Comparison of ENCODE assay signal across 27 cellular contexts in genomic region chr14:71175491-71175890, GRCh38.
DNase-seq lines count a peak whose midpoint lies in the region; ATAC-seq, FAIRE-seq and TF ChIP-seq lines count a peak whose summit lies in the region.
"Had no signal": no experiment of that assay in that cellular context is flagged by ENCODE, and none has a peak within 500 bp of the region (broad histone marks: within the 10 kb centered on the region; RNA-seq: fewer than 3 reads in every experiment).

No MANE protein-coding gene starts in this region.

- H3K9me3 ChIP-seq in breast epithelium: no peaks in the 10 kb centered on the region
- H3K9me3 ChIP-seq in HepG2 (ENCODE audit: low read length): no peaks in the 10 kb centered on the region
- H3K9me3 ChIP-seq: Peyer's patch, psoas muscle, uterus had no signal

- no peak overlapping the region for H3K9ac ChIP-seq in HepG2 (ENCODE audit: insufficient read depth, low read depth, low read length)

- no peaks in the 10 kb centered on the region for H3K9me3 Mint-ChIP-seq in activated naive CD8-positive, alpha-beta T cell treated with anti-CD3 and anti-CD28 coated beads, Interleukin-2, amount 50 U/mL, for 24 hours
- H3K9me3 Mint-ChIP-seq: CD14-positive monocyte; T-helper 1 cell treated with Interleukin-12 subunit alpha and Interleukin-12 subunit beta and Interleukin-4 antibody, amounts not matched to agents 30 μg/mL and 1 μg/mL, for 36 hours had no signal

- 4% methylated on average over 3 of the region's 3 CpGs for WGBS in HepG2 (ENCODE audit: low lambda C conversion rate)

- no peak for TF ChIP-seq RAD21 in HepG2 (CRISPR knock-in tag; IDR thresholded peaks at IDR 0.05)

- H4K20me1 ChIP-seq in HepG2 (ENCODE audit: insufficient read depth, low read length): no peaks in the 10 kb centered on the region

- H3K4me1 Mint-ChIP-seq in activated naive CD8-positive, alpha-beta T cell treated with anti-CD3 and anti-CD28 coated beads, Interleukin-2, amount 50 U/mL, for 24 hours: no peaks in the 10 kb centered on the region
- H3K4me1 Mint-ChIP-seq: CD14-positive monocyte had no signal

- no peaks in the 10 kb centered on the region for H3K27me3 ChIP-seq in breast epithelium
- H3K27me3 ChIP-seq in HepG2 (ENCODE audit: control insufficient read depth in 1 of 2, insufficient read depth in 2 of 2, low read length in 2 of 2): peaks cover 0 to 2% of the 10 kb centered on the region in 2 experiments; a peak in 1 of 5 replicates
- H3K27me3 ChIP-seq: Peyer's patch, uterus had no signal

- H3K27ac Mint-ChIP-seq in activated naive CD8-positive, alpha-beta T cell treated with anti-CD3 and anti-CD28 coated beads, Interleukin-2, amount 50 U/mL, for 24 hours: no peak overlapping the region
- H3K27ac Mint-ChIP-seq: CD14-positive monocyte; T-helper 1 cell treated with Interleukin-12 subunit alpha and Interleukin-12 subunit beta and Interleukin-4 antibody, amounts not matched to agents 30 μg/mL and 1 μg/mL, for 36 hours had no signal

- H2AFZ ChIP-seq in HepG2 (ENCODE audit: low read length): no peak overlapping the region

- H3K79me2 ChIP-seq in HepG2 (ENCODE audit: insufficient read depth, low read length): no peaks in the 10 kb centered on the region

- H3K27me3 Mint-ChIP-seq in activated naive CD8-positive, alpha-beta T cell treated with anti-CD3 and anti-CD28 coated beads, Interleukin-2, amount 50 U/mL, for 24 hours: no peaks in the 10 kb centered on the region

- POLR2A ChIA-PET in HepG2 (lab: Yijun Ruan, JAX): no interaction called here

- FAIRE-seq in HepG2 (lab: Jason Lieb, UNC): no peak
- FAIRE-seq: G401.6, GM19239, K562 had no signal

- H3K36me3 ChIP-seq in breast epithelium (no peaks in the 10 kb centered on the region), HepG2 (replicated peaks in 1 of 2; ENCODE audit: control insufficient read depth in 1 of 2, insufficient read depth in 2 of 2, low read length in 2 of 2) (no peaks in the 10 kb centered on the region)
- H3K36me3 ChIP-seq: Peyer's patch, uterus had no signal

- intact Hi-C loops in breast epithelium (cut with DNase I; ENCODE audit: low total_unique reads): no loop called here
- intact Hi-C loops in HepG2 (cut with micrococcal nuclease; ENCODE audit: unreplicated experiment): no loop called here

- TF ChIP-seq CTCF in breast epithelium (IDR thresholded peaks at IDR 0.05) (no peak), HepG2 (CRISPR knock-in tag; IDR thresholded peaks at IDR 0.05) (no peak)

- in situ Hi-C loops in HepG2 (cut with HindIII; ENCODE audit: extremely low pct_ligation_motif_present, low pct_unique_long_range_greater_than_20kb): no loop called here

- BruUV-seq in HepG2 (replicated peaks; lab: Mats Ljungman, UMichigan): no TSS peak

- no peak overlapping the region for H3K4me3 Mint-ChIP-seq in activated naive CD8-positive, alpha-beta T cell treated with anti-CD3 and anti-CD28 coated beads, Interleukin-2, amount 50 U/mL, for 24 hours
- H3K4me3 Mint-ChIP-seq: CD14-positive monocyte; T-helper 1 cell treated with Interleukin-12 subunit alpha and Interleukin-12 subunit beta and Interleukin-4 antibody, amounts not matched to agents 30 μg/mL and 1 μg/mL, for 36 hours had no signal

- no peak for TF ChIP-seq POLR2A in breast epithelium (IDR thresholded peaks at IDR 0.05)
- TF ChIP-seq POLR2A in HepG2 (IDR thresholded peaks at IDR 0.05; ENCODE audit: insufficient read depth in 1 of 2, low read depth in 2 of 2, low read length in 2 of 2): no peak

- TF ChIP-seq EP300 in HepG2 (IDR thresholded peaks at IDR 0.05; ENCODE audit: low read depth in 2 of 2, low read length in 2 of 2) (no peak), HepG2 (CRISPR knock-in tag; IDR thresholded peaks at IDR 0.05; ENCODE audit: borderline replicate concordance) (no peak)

- peak; percentile 55; the same call in 2 of the 3 replicates for ATAC-seq in HepG2
- no peak for ATAC-seq in GM19452 (IDR thresholded peaks at IDR 0.05; ENCODE audit: unreplicated experiment)
- ATAC-seq in activated naive CD8-positive, alpha-beta T cell treated with anti-CD3 and anti-CD28 coated beads, Interleukin-2, amount 50 U/mL, for 24 hours: no peak
- ATAC-seq: HCT116, K562, psoas muscle had no signal

- H3K4me1 ChIP-seq in breast epithelium (no peaks in the 10 kb centered on the region), HepG2 (ENCODE audit: insufficient read depth, low read length) (peaks cover 8% of the 10 kb centered on the region; the same call in 1 of the 2 replicates)
- H3K4me1 ChIP-seq: Peyer's patch, psoas muscle, uterus had no signal

- DNase-seq in HT-29 (ENCODE audit: low spot score) (peak; percentile 34), breast epithelium (ENCODE audit: low spot score in 2 of 2) (peak; percentile 59 to 79), HepG2 (ENCODE audit: low spot score) (no peak), ureter (ENCODE audit: low spot score) (peak; percentile 49), islet precursor cell (no peak)
- DNase-seq in activated naive CD8-positive, alpha-beta T cell treated with anti-CD3 and anti-CD28 coated beads, Interleukin-2, amount 50 U/mL, for 24 hours: no peak
- DNase-seq: activated CD4-positive, alpha-beta T cell treated with anti-CD3 and anti-CD28 coated beads for 1 hour; activated gamma-delta T cell; activated T-cell treated with anti-CD3 and anti-CD28 coated beads, Interleukin-2, amount 50 U/mL, for 1 hour; DMS 273 treated with DMSO at 0.1 percent for 48 hours; effector CD8-positive, alpha-beta T cell; foreskin melanocyte; hypothalamus; NCI-H1436; NCI-H524; NK-92 treated with Interleukin-12 subunit alpha and Interleukin-12 subunit beta, amount 100 ng/mL, for 24 hours; Peyer's patch; psoas muscle; uterus had no signal

- H3K36me3 Mint-ChIP-seq in activated naive CD8-positive, alpha-beta T cell treated with anti-CD3 and anti-CD28 coated beads, Interleukin-2, amount 50 U/mL, for 24 hours (ENCODE audit: low read depth): no peaks in the 10 kb centered on the region

- H3K27ac ChIP-seq in breast epithelium: peak overlapping the region; percentile 55 to 59
- H3K27ac ChIP-seq in HepG2 (ENCODE audit: extremely low read length, insufficient read depth, low read length): no peak overlapping the region
- H3K27ac ChIP-seq: Peyer's patch, psoas muscle, uterus had no signal

- H3K4me2 ChIP-seq in HepG2 (ENCODE audit: low read depth, low read length): no peak overlapping the region

- CTCF ChIA-PET in HepG2 (lab: Yijun Ruan, JAX; ENCODE audit: low intra/inter-chr PET ratio, low total read pairs): no interaction called here

- H3K4me3 ChIP-seq in breast epithelium (no peak overlapping the region), HepG2 (replicated peaks in 1 of 3; ENCODE audit: insufficient read depth in 1 of 3, low read depth in 2 of 3, low read length in 3 of 3) (no peak overlapping the region)
- H3K4me3 ChIP-seq: K562, lung, Peyer's patch, psoas muscle, uterus had no signal

TF ChIP-seq in HepG2, 621 proteins besides CTCF, POLR2A, EP300 and RAD21:
- TF ChIP-seq ZHX2 (IDR thresholded peaks at IDR 0.05; ENCODE audit: low read depth) (no peak), ZHX2 (CRISPR knock-in tag; IDR thresholded peaks at IDR 0.05; ENCODE audit: borderline replicate concordance) (no peak), ETV5 (CRISPR knock-in tag; IDR thresholded peaks at IDR 0.05; ENCODE audit: borderline replicate concordance) (peak; percentile 34; the same call in 1 of the 2 replicates), ZSCAN31 (CRISPR knock-in tag; IDR thresholded peaks at IDR 0.05; ENCODE audit: low read depth) (no peak), TFAP4 (IDR thresholded peaks at IDR 0.05; ENCODE audit: borderline replicate concordance, low read depth) (0 out of 2 replicates have a peak, but pooled peaks have one; percentile 23), FOSL2 (CRISPR knock-in tag; IDR thresholded peaks at IDR 0.05) (peak; percentile 76)

Comparison
In these comparisons a context has a peak if more than half of its experiments do, and no peak if none do; other contexts are left out.
1. DNase-seq: peak in HT-29 (single experiment), breast epithelium (2 of 2) and ureter (single experiment); none in HepG2 (single experiment), islet precursor cell (single experiment) and activated naive CD8-positive, alpha-beta T cell treated with anti-CD3 and anti-CD28 coated beads, Interleukin-2, amount 50 U/mL, for 24 hours (single experiment).